Comparison of ENCODE assay signal across 8 cellular contexts in genomic region chr5:32711693-32712462, GRCh38. TPM values are rescaled to one million over a fixed set of nuclear protein-coding genes. Genes with fewer than 3 reads are reported as not detected.
A peak's percentile ranks its signal among the peaks of the same experiment; 100 is the strongest.
DNase-seq lines count a peak whose midpoint lies in the region; ATAC-seq and TF ChIP-seq lines count a peak whose summit lies in the region.

No MANE protein-coding gene starts in this region.

- peak overlapping the region; percentile 45 for H3K4me3 Mint-ChIP-seq in natural killer cell treated with Interleukin-12 subunit alpha and Interleukin-12 subunit beta and Interleukin-15 and Interleukin-18, amount 100 ng/mL, for 72 hours

- DNase-seq in AG10803 (ENCODE audit: low read depth) (peak; percentile 65), NCI-H748 (lab: John Stamatoyannopoulos, UW; ENCODE audit: unreplicated experiment) (peak; percentile 82), epithelial cell of proximal tubule (ENCODE audit: low read depth) (no peak), germinal center (ENCODE audit: low spot score) (no peak), NCI-H1694 treated with DMSO at 0.1 percent for 48 hours (lab: John Stamatoyannopoulos, UW) (no peak), SKM-1 (lab: John Stamatoyannopoulos, UW; ENCODE audit: unreplicated experiment) (no peak)
- no peak for DNase-seq in natural killer cell treated with Interleukin-12 subunit alpha and Interleukin-12 subunit beta and Interleukin-15 and Interleukin-18, amount 100 ng/mL, for 72 hours (ENCODE audit: low spot score)

- H3K27ac Mint-ChIP-seq in natural killer cell treated with Interleukin-12 subunit alpha and Interleukin-12 subunit beta and Interleukin-15 and Interleukin-18, amount 100 ng/mL, for 72 hours = no peak overlapping the region

- peaks cover 34 to 54% of the 10 kb centered on the region in 2 donors for H3K27me3 Mint-ChIP-seq in natural killer cell treated with Interleukin-12 subunit alpha and Interleukin-12 subunit beta and Interleukin-15 and Interleukin-18, amount 100 ng/mL, for 72 hours

- peaks cover 17 to 20% of the 10 kb centered on the region in 2 donors for H3K4me1 Mint-ChIP-seq in natural killer cell treated with Interleukin-12 subunit alpha and Interleukin-12 subunit beta and Interleukin-15 and Interleukin-18, amount 100 ng/mL, for 72 hours (ENCODE audit: low read depth in 2 of 2)

- ATAC-seq in natural killer cell treated with Interleukin-12 subunit alpha and Interleukin-12 subunit beta and Interleukin-15 and Interleukin-18, amount 100 ng/mL, for 72 hours = peak; percentile 14 to 28
- ATAC-seq in HG03565 (IDR thresholded peaks at IDR 0.05; ENCODE audit: unreplicated experiment) = no peak

- TF ChIP-seq CTCF in AG10803 (conservative IDR thresholded peaks at IDR 0.05; ENCODE audit: low read length) (no peak), epithelial cell of proximal tubule (conservative IDR thresholded peaks at IDR 0.05; ENCODE audit: low read depth, low read length) (no peak)

- H3K4me3 ChIP-seq in AG10803 (ENCODE audit: low read length) (peak overlapping the region; percentile 72), epithelial cell of proximal tubule (ENCODE audit: low read depth, low read length) (peak overlapping the region; percentile 34)

- no peaks in the 10 kb centered on the region for H3K36me3 Mint-ChIP-seq in natural killer cell treated with Interleukin-12 subunit alpha and Interleukin-12 subunit beta and Interleukin-15 and Interleukin-18, amount 100 ng/mL, for 72 hours

- H3K9me3 Mint-ChIP-seq in natural killer cell treated with Interleukin-12 subunit alpha and Interleukin-12 subunit beta and Interleukin-15 and Interleukin-18, amount 100 ng/mL, for 72 hours = no peaks in the 10 kb centered on the region

RNA-seq across cellular contexts. Expression of gene NPR3, which starts 0.8 kb away (rescaled TPM):
- 0.14 and 0.29 TPM in 2 replicates for total RNA-seq in epithelial cell of proximal tubule
- under 1 TPM in 1 of 2 donors, not detected in 1; 0.10 TPM for total RNA-seq in natural killer cell treated with Interleukin-12 subunit alpha and Interleukin-12 subunit beta and Interleukin-15 and Interleukin-18, amount 100 ng/mL, for 72 hours

Comparison
In these comparisons a context has a peak if more than half of its experiments do, and no peak if none do; other contexts are left out.
1. DNase-seq: peak in AG10803 (single experiment) and NCI-H748 (single experiment); none in epithelial cell of proximal tubule (single experiment), natural killer cell treated with Interleukin-12 subunit alpha and Interleukin-12 subunit beta and Interleukin-15 and Interleukin-18, amount 100 ng/mL, for 72 hours (single experiment), germinal center (single experiment), NCI-H1694 treated with DMSO at 0.1 percent for 48 hours (single experiment) and SKM-1 (single experiment).